11 cellular contexts compared by ENCODE assay signal in genomic region chr1:89723863-89724262, GRCh38.
DNase-seq lines count a peak whose midpoint lies in the region; ATAC-seq, FAIRE-seq and TF ChIP-seq lines count a peak whose summit lies in the region.
"Had no signal": no experiment of that assay in that cellular context is flagged by ENCODE, and none has a peak within 500 bp of the region (broad histone marks: within the 10 kb centered on the region; RNA-seq: fewer than 3 reads in every experiment).

No MANE protein-coding gene starts in this region.

- no peak overlapping the region for H3K4me3 Mint-ChIP-seq in memory B cell

- peak overlapping the region; percentile 20; the same call in 1 of the 2 replicates for H3K27ac ChIP-seq in MM.1S (ENCODE audit: low read length)
- H3K27ac ChIP-seq: brain microvascular endothelial cell had no signal

- H3K9me2 ChIP-seq in MM.1S (replicated peaks; ENCODE audit: insufficient read depth, low read length): no peaks in the 10 kb centered on the region

- no peaks in the 10 kb centered on the region for H3K9me3 Mint-ChIP-seq in memory B cell

- H3K9ac ChIP-seq in MM.1S (ENCODE audit: low read length): no peak overlapping the region

- no peaks in the 10 kb centered on the region for H3K27me3 ChIP-seq in MM.1S (replicated peaks; ENCODE audit: insufficient read depth, low read length)
- H3K27me3 ChIP-seq in bronchial epithelial cell (ENCODE audit: control insufficient read depth, insufficient read depth, low read length): no peaks in the 10 kb centered on the region
- H3K27me3 ChIP-seq: brain microvascular endothelial cell had no signal

- TF ChIP-seq CTCF in MM.1S (IDR thresholded peaks at IDR 0.05; ENCODE audit: low read length) (no peak), bronchial epithelial cell (IDR thresholded peaks at IDR 0.05; ENCODE audit: insufficient read depth, low read length, severe bottlenecking) (no peak)

- H3K4me1 Mint-ChIP-seq in memory B cell: peaks cover 45% of the 10 kb centered on the region

- H3K4me2 ChIP-seq in MM.1S (ENCODE audit: low read depth, low read length): no peak overlapping the region

- no peak for ATAC-seq in memory B cell (ENCODE audit: low read depth)

- peak overlapping the region; percentile 75 for H3K27ac Mint-ChIP-seq in memory B cell

- H3K27me3 Mint-ChIP-seq in memory B cell: no peaks in the 10 kb centered on the region

- H3K79me2 ChIP-seq in MM.1S (ENCODE audit: low read length): 0 out of 2 replicates have a peak, but pooled peaks cover 6% of the 10 kb centered on the region

- no peak for FAIRE-seq in bronchial epithelial cell (lab: Jason Lieb, UNC)

- H2AFZ ChIP-seq in MM.1S (ENCODE audit: low read length): no peak overlapping the region

- H3K36me3 ChIP-seq in MM.1S (replicated peaks; ENCODE audit: insufficient read depth, low read length) (no peaks in the 10 kb centered on the region), bronchial epithelial cell (ENCODE audit: control insufficient read depth, insufficient read depth, low read length) (no peaks in the 10 kb centered on the region)
- H3K36me3 ChIP-seq: brain microvascular endothelial cell had no signal

- no peaks in the 10 kb centered on the region for H3K36me3 Mint-ChIP-seq in memory B cell

- H3F3A ChIP-seq in MM.1S (ENCODE audit: insufficient read depth, low read length): peaks cover 25% of the 10 kb centered on the region

- no peaks in the 10 kb centered on the region for H3K9me3 ChIP-seq in MM.1S (replicated peaks; ENCODE audit: insufficient read depth, low read length)

- DNase-seq in AG08395 (ENCODE audit: low spot score): peak; percentile 55
- DNase-seq in MM.1S: no peak
- peak; percentile 25 for DNase-seq in bronchial epithelial cell (ENCODE audit: low read depth)
- DNase-seq in memory B cell (ENCODE audit: low spot score in 2 of 2): no peak
- no peak for DNase-seq in NCI-H128 (lab: John Stamatoyannopoulos, UW; ENCODE audit: unreplicated experiment)
- DNase-seq in activated CD8-positive, alpha-beta memory T cell treated with anti-CD3 and anti-CD28 coated beads, Interleukin-2, amount 50 U/mL, for 4 hours: no peak
- no peak for DNase-seq in germinal center (ENCODE audit: low spot score)
- no peak for DNase-seq in RPMI8226
- DNase-seq: brain microvascular endothelial cell, NCI-H748 treated with DMSO at 0.1 percent for 48 hours had no signal

- H4K20me1 ChIP-seq in MM.1S (ENCODE audit: insufficient read depth, low read length): no peaks in the 10 kb centered on the region

- H3K4me3 ChIP-seq in MM.1S (ENCODE audit: low read length) (no peak overlapping the region), bronchial epithelial cell (ENCODE audit: low read depth, low read length) (no peak overlapping the region)
- H3K4me3 ChIP-seq: skin epidermis had no signal

- peaks cover 43% of the 10 kb centered on the region for H3K4me1 ChIP-seq in MM.1S (ENCODE audit: low read length)

Comparison
In these comparisons a context has a peak if more than half of its experiments do, and no peak if none do; other contexts are left out.
1. DNase-seq: peak in AG08395 (single experiment) and bronchial epithelial cell (single experiment); none in MM.1S (single experiment), memory B cell (0 of 2), NCI-H128 (single experiment), activated CD8-positive, alpha-beta memory T cell treated with anti-CD3 and anti-CD28 coated beads, Interleukin-2, amount 50 U/mL, for 4 hours (single experiment), germinal center (single experiment) and RPMI8226 (single experiment).